In genomic region chr20:63325554-63326313, GRCh38 we compare ENCODE assay signal across 13 cellular contexts. TPM values are rescaled to one million over a fixed set of nuclear protein-coding genes. Genes with fewer than 3 reads are reported as not detected.
"Had no signal": no experiment of that assay in that cellular context is flagged by ENCODE, and none has a peak within 500 bp of the region (broad histone marks: within the 10 kb centered on the region; RNA-seq: fewer than 3 reads in every experiment).

No MANE protein-coding gene starts in this region.

- DNase-seq: activated CD4-positive, alpha-beta T cell treated with anti-CD3 and anti-CD28 coated beads for 36 hours; activated CD8-positive, alpha-beta T cell treated with anti-CD3 and anti-CD28 coated beads, Interleukin-2, amount 10 ng/mL, durations not matched to agents 7 days and 5 days; immature natural killer cell; left colon; nephron progenitor cell; stimulated activated CD4-positive, alpha-beta T cell treated with anti-CD3 and anti-CD28 coated beads, Interleukin-4, amount 100 ng/mL, for 4 hours had no signal

- H3K4me1 Mint-ChIP-seq: activated CD4-positive, alpha-beta T cell treated with anti-CD3 and anti-CD28 coated beads for 36 hours; activated T-helper 17 cell treated with anti-CD3 and anti-CD28 coated beads, Interleukin-2, amount 50 U/mL, for 72 hours had no signal

- H3K27me3 Mint-ChIP-seq: activated T-helper 17 cell treated with anti-CD3 and anti-CD28 coated beads, Interleukin-2, amount 50 U/mL, for 72 hours had no signal

- ATAC-seq: activated CD4-positive, alpha-beta T cell treated with anti-CD3 and anti-CD28 coated beads for 36 hours; activated CD8-positive, alpha-beta T cell treated with anti-CD3 and anti-CD28 coated beads, Interleukin-2, amount 10 ng/mL, durations not matched to agents 7 days and 5 days; activated naive CD4-positive, alpha-beta T cell treated with anti-CD3 and anti-CD28 coated beads, Interleukin-2, amount 50 U/mL, for 72 hours; activated T-helper 17 cell treated with anti-CD3 and anti-CD28 coated beads, Interleukin-2, amount 50 U/mL, for 72 hours; esophagus mucosa; left colon had no signal

- H3K4me3 Mint-ChIP-seq: activated CD4-positive, alpha-beta T cell treated with anti-CD3 and anti-CD28 coated beads for 36 hours; activated CD8-positive, alpha-beta T cell treated with anti-CD3 and anti-CD28 coated beads, Interleukin-2, amount 10 ng/mL, durations not matched to agents 7 days and 5 days; activated T-helper 17 cell treated with anti-CD3 and anti-CD28 coated beads, Interleukin-2, amount 50 U/mL, for 72 hours; immature natural killer cell; nephron progenitor cell had no signal

- H3K9me3 ChIP-seq: thyroid gland had no signal

- H3K36me3 ChIP-seq: thyroid gland had no signal

- H3K9me3 Mint-ChIP-seq: activated naive CD4-positive, alpha-beta T cell treated with anti-CD3 and anti-CD28 coated beads, Interleukin-2, amount 50 U/mL, for 72 hours; activated T-helper 17 cell treated with anti-CD3 and anti-CD28 coated beads, Interleukin-2, amount 50 U/mL, for 72 hours; immature natural killer cell; nephron progenitor cell had no signal

- H3K27ac ChIP-seq: dorsolateral prefrontal cortex, thyroid gland, VCaP had no signal

- H3K4me3 ChIP-seq: dorsolateral prefrontal cortex, thyroid gland had no signal

- H3K36me3 Mint-ChIP-seq: activated naive CD4-positive, alpha-beta T cell treated with anti-CD3 and anti-CD28 coated beads, Interleukin-2, amount 50 U/mL, for 72 hours; immature natural killer cell had no signal

- H3K27ac Mint-ChIP-seq: activated CD4-positive, alpha-beta T cell treated with anti-CD3 and anti-CD28 coated beads for 36 hours; activated naive CD4-positive, alpha-beta T cell treated with anti-CD3 and anti-CD28 coated beads, Interleukin-2, amount 50 U/mL, for 72 hours; activated T-helper 17 cell treated with anti-CD3 and anti-CD28 coated beads, Interleukin-2, amount 50 U/mL, for 72 hours; nephron progenitor cell had no signal

- H3K27me3 ChIP-seq: thyroid gland had no signal

RNA-seq across cellular contexts. Expression of gene COL20A1, which starts 32.7 kb away (rescaled TPM):
- total RNA-seq: activated CD8-positive, alpha-beta T cell treated with anti-CD3 and anti-CD28 coated beads, Interleukin-2, amount 10 ng/mL, durations not matched to agents 7 days and 5 days; esophagus mucosa; left colon; osteoblast had no signal
- polyA plus RNA-seq: immature natural killer cell had no signal

RNA-seq across cellular contexts. Expression of gene CHRNA4, which starts 35.4 kb away (rescaled TPM):
- total RNA-seq: activated CD4-positive, alpha-beta T cell treated with anti-CD3 and anti-CD28 coated beads for 36 hours; activated CD8-positive, alpha-beta T cell treated with anti-CD3 and anti-CD28 coated beads, Interleukin-2, amount 10 ng/mL, durations not matched to agents 7 days and 5 days; activated naive CD4-positive, alpha-beta T cell treated with anti-CD3 and anti-CD28 coated beads, Interleukin-2, amount 50 U/mL, for 72 hours; activated T-helper 17 cell treated with anti-CD3 and anti-CD28 coated beads, Interleukin-2, amount 50 U/mL, for 72 hours; esophagus mucosa; left colon; osteoblast had no signal
- polyA plus RNA-seq: immature natural killer cell had no signal
